In genomic region chr1:234206651-234207284, GRCh38 we compare ENCODE assay signal across 11 cellular contexts.
DNase-seq lines count a peak whose midpoint lies in the region; ATAC-seq and TF ChIP-seq lines count a peak whose summit lies in the region.
"Had no signal": no experiment of that assay in that cellular context is flagged by ENCODE, and none has a peak within 500 bp of the region (broad histone marks: within the 10 kb centered on the region; RNA-seq: fewer than 3 reads in every experiment).

No MANE protein-coding gene starts in this region.

- H3K4me2 ChIP-seq in GM23248 (ENCODE audit: unreplicated experiment) = peak overlapping the region; percentile 45
- no peak overlapping the region for H3K4me2 ChIP-seq in fibroblast of lung (ENCODE audit: extremely low read depth, insufficient read depth, low read length)

- H3K79me2 ChIP-seq in GM23248 (ENCODE audit: insufficient read depth) = no peaks in the 10 kb centered on the region
- no peaks in the 10 kb centered on the region for H3K79me2 ChIP-seq in fibroblast of lung (ENCODE audit: control insufficient read depth, insufficient read depth, low read length)

- H2AFZ ChIP-seq in GM23248 (no peak overlapping the region), fibroblast of lung (ENCODE audit: low read length) (no peak overlapping the region)

- H3K27me3 ChIP-seq in GM23248 (replicated peaks; ENCODE audit: insufficient read depth) (no peaks in the 10 kb centered on the region), SJCRH30 (no peaks in the 10 kb centered on the region), fibroblast of lung (ENCODE audit: control insufficient read depth, insufficient read depth, low read length) (no peaks in the 10 kb centered on the region)

- no peaks in the 10 kb centered on the region for H3K9me2 ChIP-seq in GM23248 (ENCODE audit: insufficient read depth)

- 35 to 38% methylated on average over 18 of the region's 18 CpGs for WGBS in GM23248 (ENCODE audit: low coverage in 1 of 2, low lambda C conversion rate in 2 of 2, missing lambda C conversion rate in 2 of 2), 2 experiments

- H3K9ac ChIP-seq in GM23248 = no peak overlapping the region
- no peak overlapping the region for H3K9ac ChIP-seq in fibroblast of lung (ENCODE audit: insufficient read depth, low read length)

- TF ChIP-seq CTCF in fibroblast of lung (conservative IDR thresholded peaks at IDR 0.05 in 1 of 2, IDR thresholded peaks at IDR 0.05 in 1 of 2; ENCODE audit: low read depth in 1 of 2, low read length in 2 of 2) = no peak

- H3F3A ChIP-seq in GM23248 (ENCODE audit: insufficient read depth) = peaks cover 10% of the 10 kb centered on the region; the same call in 1 of the 2 replicates

- H3K9me3 ChIP-seq in GM23248 (ENCODE audit: low read depth) (no peaks in the 10 kb centered on the region), SJCRH30 (replicated peaks) (no peaks in the 10 kb centered on the region), fibroblast of lung (ENCODE audit: control insufficient read depth, insufficient read depth, low read depth, low read length) (no peaks in the 10 kb centered on the region)
- H3K9me3 ChIP-seq: mucosa of descending colon had no signal

- H3K27ac ChIP-seq in GM23248 = no peak overlapping the region
- no peak overlapping the region for H3K27ac ChIP-seq in SJCRH30
- H3K27ac ChIP-seq in fibroblast of lung (ENCODE audit: insufficient read depth, low read length) = no peak overlapping the region
- H3K27ac ChIP-seq: SK-N-MC had no signal

- H3K4me3 ChIP-seq in GM23248 = no peak overlapping the region
- H3K4me3 ChIP-seq in SJCRH30 = no peak overlapping the region
- H3K4me3 ChIP-seq in fibroblast of lung (replicated peaks in 1 of 4; ENCODE audit: control extremely low read depth in 1 of 4, insufficient read depth in 1 of 4, low read depth in 3 of 4, low read length in 4 of 4) = no peak overlapping the region
- no peak overlapping the region for H3K4me3 ChIP-seq in skeletal muscle cell (ENCODE audit: low read depth, low read length)
- H3K4me3 ChIP-seq: mucosa of descending colon, SK-N-MC had no signal

- no peaks in the 10 kb centered on the region for H4K20me1 ChIP-seq in GM23248 (ENCODE audit: insufficient read depth)
- H4K20me1 ChIP-seq in fibroblast of lung (ENCODE audit: control insufficient read depth, extremely low read depth, insufficient read depth, low read length) = no peaks in the 10 kb centered on the region

- H3K4me1 ChIP-seq in GM23248 (ENCODE audit: insufficient read depth) = peaks cover 18% of the 10 kb centered on the region
- H3K4me1 ChIP-seq in SJCRH30 = peaks cover 7% of the 10 kb centered on the region
- no peaks in the 10 kb centered on the region for H3K4me1 ChIP-seq in fibroblast of lung (ENCODE audit: control insufficient read depth, extremely low read depth, insufficient read depth, low read length)

- DNase-seq in GM23248 (peak; percentile 89), SJCRH30 (peak; percentile 40 to 45), fibroblast of lung (ENCODE audit: low read depth in 2 of 2) (peak; percentile 36 to 96), skeletal muscle cell (ENCODE audit: low read depth) (peak; percentile 9), dermis blood vessel endothelial cell (no peak)
- DNase-seq: activated CD8-positive, alpha-beta T cell treated with anti-CD3 and anti-CD28 coated beads for 36 hours; foreskin melanocyte had no signal

- H3K36me3 ChIP-seq in GM23248 (ENCODE audit: low read depth) = no peaks in the 10 kb centered on the region
- H3K36me3 ChIP-seq in SJCRH30 = no peaks in the 10 kb centered on the region
- H3K36me3 ChIP-seq in fibroblast of lung (ENCODE audit: control insufficient read depth, insufficient read depth, low read length) = no peaks in the 10 kb centered on the region

- in situ Hi-C loops in GM23248 (cut with MboI) = no loop called here

- ATAC-seq in GM19324 (IDR thresholded peaks at IDR 0.05; ENCODE audit: low FRiP score, unreplicated experiment) (no peak), HG03432 (IDR thresholded peaks at IDR 0.05; ENCODE audit: unreplicated experiment) (no peak)
- ATAC-seq: activated CD8-positive, alpha-beta T cell treated with anti-CD3 and anti-CD28 coated beads for 36 hours; mucosa of descending colon had no signal
